6 cellular contexts compared by ENCODE assay signal in the genomic region with DNA sequence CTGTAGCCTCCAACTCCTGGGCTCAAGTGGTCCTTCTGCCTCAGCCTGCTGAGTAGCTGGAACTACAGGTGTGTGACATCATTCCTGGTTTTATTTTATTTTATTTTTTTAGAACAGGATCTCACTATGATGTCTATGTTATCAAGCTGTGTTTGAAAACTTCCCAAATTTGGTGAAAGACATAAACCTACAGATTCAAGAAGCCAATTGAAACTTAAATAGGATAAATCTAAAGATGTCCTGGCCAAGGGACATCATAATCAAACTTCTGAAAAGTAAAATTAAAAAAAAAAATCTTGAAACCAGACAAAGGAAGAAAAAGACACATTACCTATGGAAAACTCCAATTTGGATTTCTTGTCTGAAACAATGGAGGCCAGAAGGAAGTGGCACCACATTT.
"Had no signal": no experiment of that assay in that cellular context is flagged by ENCODE, and none has a peak within 500 bp of the region (broad histone marks: within the 10 kb centered on the region; RNA-seq: fewer than 3 reads in every experiment).

No MANE protein-coding gene starts in this region.

- DNase-seq: IMR-90, KBM-7, KG1 had no signal

- H3K4me3 ChIP-seq: K562 had no signal

- H3K27ac ChIP-seq: HL-60, KMS-11 had no signal
